In the genomic region with DNA sequence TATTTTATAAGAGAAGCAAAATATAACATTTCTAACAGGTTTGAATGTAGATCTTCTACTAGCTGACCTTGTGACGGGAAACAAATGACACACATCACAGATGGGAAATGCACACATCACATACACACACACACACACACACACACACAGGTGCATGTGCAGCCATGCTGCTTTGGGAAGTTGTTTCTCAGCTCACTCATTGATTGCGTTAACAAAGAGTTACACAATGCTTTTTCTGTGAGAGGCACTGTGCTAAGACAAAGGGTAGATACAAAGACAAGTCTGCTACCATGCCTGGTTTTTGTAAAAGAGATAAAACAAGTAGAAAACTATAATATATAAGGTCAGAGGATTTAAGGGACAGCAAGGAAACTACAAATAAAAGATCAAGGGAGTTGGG, we compare ENCODE assay signal across 29 cellular contexts.
"Had no signal": no experiment of that assay in that cellular context is flagged by ENCODE, and none has a peak within 500 bp of the region (broad histone marks: within the 10 kb centered on the region; RNA-seq: fewer than 3 reads in every experiment).

No MANE protein-coding gene starts in this region.

- H3K27ac ChIP-seq: dorsolateral prefrontal cortex, esophagus muscularis mucosa, foreskin keratinocyte, neutrophil, pancreas, suprapubic skin, transverse colon, upper lobe of right lung, uterus had no signal

- H3K4me3 ChIP-seq: dorsolateral prefrontal cortex, esophagus muscularis mucosa, lung, mucosa of descending colon, pancreas, right lobe of liver, suprapubic skin, transverse colon, upper lobe of right lung, uterus had no signal

- ATAC-seq: foreskin keratinocyte; left ventricle myocardium superior; mucosa of descending colon; natural killer cell treated with Interleukin-12 subunit alpha and Interleukin-12 subunit beta and Interleukin-15 and Interleukin-18, amount 100 ng/mL, for 72 hours; pancreas; stimulated activated naive CD8-positive, alpha-beta T cell treated with anti-CD3 and anti-CD28 coated beads, Interleukin-15, amount 100 ng/mL, for 72 hours; upper lobe of right lung had no signal

- H3K27me3 ChIP-seq: esophagus muscularis mucosa, foreskin keratinocyte, neutrophil, pancreas, right lobe of liver, suprapubic skin, transverse colon, uterus had no signal

- DNase-seq: dorsolateral prefrontal cortex; effector CD8-positive, alpha-beta T cell; endodermal cell; foreskin keratinocyte; hypothalamus; immature natural killer cell; islet precursor cell; kidney glomerular epithelial cell; left ventricle myocardium superior; mesenchymal stem cell; mucosa of descending colon; naive B cell; pancreas; right lobe of liver; small intestine; stimulated activated CD4-positive, alpha-beta T cell treated with anti-CD3 and anti-CD28 coated beads, Interleukin-12 subunit alpha, Interleukin-12 subunit beta, amount 100 ng/mL, for 4 hours; stimulated activated CD4-positive, alpha-beta T cell treated with anti-CD3 and anti-CD28 coated beads, Interleukin-1b, Interleukin-23, amount 100 ng/mL, for 48 hours; stimulated activated CD4-positive, alpha-beta T cell treated with anti-CD3 and anti-CD28 coated beads, Interleukin-4, amount 100 ng/mL, for 1 hour; stimulated activated CD8-positive, alpha-beta memory T cell treated with anti-CD3 and anti-CD28 coated beads, Interleukin-4, amount 100 ng/mL, for 48 hours; stimulated activated naive CD4-positive, alpha-beta T cell; stimulated activated naive CD8-positive, alpha-beta T cell treated with anti-CD3 and anti-CD28 coated beads, Interleukin-15, amount 100 ng/mL, for 72 hours; transverse colon; upper lobe of right lung; uterus had no signal
